In genomic region chr13:42446597-42446996, GRCh38 we compare ENCODE assay signal across 4 cellular contexts.
DNase-seq lines count a peak whose midpoint lies in the region; ATAC-seq, FAIRE-seq and TF ChIP-seq lines count a peak whose summit lies in the region.
"Not testable (repeated sequence)": the region's sequence is repeated elsewhere in the genome, so short reads cannot be mapped to it uniquely, and the experiment has no call there.

No MANE protein-coding gene starts in this region.

- H3K9me3 ChIP-seq in HEK293 (ENCODE audit: control insufficient read depth, insufficient read depth, low read depth, low read length); K562 (replicated peaks; ENCODE audit: control insufficient read depth, insufficient read depth, low read depth, low read length): not testable (repeated sequence)
- H3K9me3 ChIP-seq in HUES48 (ENCODE audit: control insufficient read depth, insufficient read depth, low read length) (peaks cover 36% of the 10 kb centered on the region), spleen (peaks cover 4 to 47% (median 36%) of the 10 kb centered on the region in 8 donors)

- not testable (repeated sequence) for ATAC-seq in K562

- TF ChIP-seq EP300 in K562 (IDR thresholded peaks at IDR 0.05; ENCODE audit: low read length) = not testable (repeated sequence)

- POLR2A ChIA-PET in HEK293 (lab: Yijun Ruan, JAX); K562 (lab: Yijun Ruan, JAX): not testable (repeated sequence)

- not testable (repeated sequence) for H3K9me1 ChIP-seq in K562 (ENCODE audit: control insufficient read depth, insufficient read depth, low read length)

- TF ChIP-seq CTCF in HEK293 (tag by site-specific recombination; IDR thresholded peaks at IDR 0.05); K562 (IDR thresholded peaks at IDR 0.05 in 2 of 3, conservative IDR thresholded peaks at IDR 0.05 in 1 of 3; ENCODE audit: insufficient read depth in 2 of 3, low read depth in 1 of 3, low read length in 3 of 3); spleen (IDR thresholded peaks at IDR 0.05 in 8 of 11, conservative IDR thresholded peaks at IDR 0.05 in 3 of 11): not testable (repeated sequence)

- not testable (repeated sequence) for H3K4me3 ChIP-seq in HEK293 (ENCODE audit: low read depth, low read length); K562; spleen
- 0 out of 2 replicates have a peak overlapping the region, but pooled peaks have one; percentile 21 for H3K4me3 ChIP-seq in HUES48 (ENCODE audit: low read depth, low read length)

- not testable (repeated sequence) for H3K27me3 ChIP-seq in HUES48 (ENCODE audit: control insufficient read depth, insufficient read depth, low read length); K562 (ENCODE audit: control insufficient read depth in 2 of 2, insufficient read depth in 2 of 2, low read length in 2 of 2); spleen (replicated peaks in 1 of 7)

- CTCF ChIA-PET in HEK293 (lab: Yijun Ruan, JAX) = interaction anchor here (0.6 kb wide), 1 partner anchor 35 kb away, joined by 3 read pairs; no protein-coding TSS in a partner anchor
- CTCF ChIA-PET in K562 (lab: Yijun Ruan, JAX; ENCODE audit: low intra/inter-chr PET ratio) = not testable (repeated sequence)

- not testable (repeated sequence) for H3K27ac ChIP-seq in HEK293 (ENCODE audit: extremely low read depth, low read depth, low read length); HUES48 (ENCODE audit: low read depth, low read length); K562 (ENCODE audit: extremely low read depth, low read depth, low read length); spleen

- in situ Hi-C loops in K562 (cut with MboI) = not testable (repeated sequence)

- not testable (repeated sequence) for BruUV-seq in K562 (replicated peaks; lab: Mats Ljungman, UMichigan)

- not testable (repeated sequence) for TF ChIP-seq POLR2A in K562 (conservative IDR thresholded peaks at IDR 0.05); spleen (IDR thresholded peaks at IDR 0.05)

- not testable (repeated sequence) for TF ChIP-seq RAD21 in K562 (CRISPR knock-in tag; conservative IDR thresholded peaks at IDR 0.05 in 1 of 2, IDR thresholded peaks at IDR 0.05 in 1 of 2)

- H2AFZ ChIP-seq in K562 (ENCODE audit: low read depth, low read length) = not testable (repeated sequence)

- not testable (repeated sequence) for H3K36me3 ChIP-seq in HEK293 (ENCODE audit: control insufficient read depth in 2 of 2, insufficient read depth in 1 of 2, low read length in 2 of 2); HUES48 (ENCODE audit: control insufficient read depth, insufficient read depth, low read length); K562 (ENCODE audit: control insufficient read depth, insufficient read depth, low read length); spleen

- H3K79me2 ChIP-seq in K562 (ENCODE audit: control insufficient read depth, insufficient read depth, low read length) = not testable (repeated sequence)

- H4K20me1 ChIP-seq in K562 (replicated peaks; ENCODE audit: control insufficient read depth, insufficient read depth, low read length) = not testable (repeated sequence)

- not testable (repeated sequence) for H3K4me2 ChIP-seq in K562 (ENCODE audit: insufficient read depth, low read length)

- not testable (repeated sequence) for H3K4me1 ChIP-seq in HEK293 (ENCODE audit: control insufficient read depth, insufficient read depth, low read length); HUES48 (ENCODE audit: control insufficient read depth, insufficient read depth, low read length); K562 (replicated peaks in 1 of 2; ENCODE audit: control insufficient read depth in 2 of 2, insufficient read depth in 2 of 2, low read length in 2 of 2); spleen

- WGBS in K562 (ENCODE audit: insufficient coverage, low coverage, missing lambda C conversion rate) = 7% methylated on average over 5 of the region's 5 CpGs
- 88 to 94% (median 91%) methylated on average over 5 of the region's 5 CpGs for WGBS in spleen, 5 donors

- intact Hi-C loops in K562 (cut with micrococcal nuclease); spleen (cut with DNase I; ENCODE audit: low total_unique reads): not testable (repeated sequence)

- not testable (repeated sequence) for DNase-seq in K562 (ENCODE audit: extremely low read depth in 1 of 4, low spot score in 3 of 4)
- peak; percentile 20 for DNase-seq in spleen

- H3K9ac ChIP-seq in HUES48 (ENCODE audit: low read depth, low read length); K562 (ENCODE audit: insufficient read depth in 1 of 2, low read depth in 2 of 2, low read length in 2 of 2): not testable (repeated sequence)

- not testable (repeated sequence) for FAIRE-seq in K562 (lab: Jason Lieb, UNC)

TF ChIP-seq in HEK293, 187 proteins besides CTCF, POLR2A, EP300 and RAD21:
- peak; percentile 85 for TF ChIP-seq ZNF585B (tag by site-specific recombination; IDR thresholded peaks at IDR 0.05)

TF ChIP-seq in K562, 482 proteins besides CTCF, POLR2A, EP300 and RAD21:
- TF ChIP-seq ZFP36 (IDR thresholded peaks at IDR 0.05; ENCODE audit: low read depth, low read length, partially characterized antibody) = peak; percentile 38
